ENCODE assay signal across 8 cellular contexts in the genomic region with DNA sequence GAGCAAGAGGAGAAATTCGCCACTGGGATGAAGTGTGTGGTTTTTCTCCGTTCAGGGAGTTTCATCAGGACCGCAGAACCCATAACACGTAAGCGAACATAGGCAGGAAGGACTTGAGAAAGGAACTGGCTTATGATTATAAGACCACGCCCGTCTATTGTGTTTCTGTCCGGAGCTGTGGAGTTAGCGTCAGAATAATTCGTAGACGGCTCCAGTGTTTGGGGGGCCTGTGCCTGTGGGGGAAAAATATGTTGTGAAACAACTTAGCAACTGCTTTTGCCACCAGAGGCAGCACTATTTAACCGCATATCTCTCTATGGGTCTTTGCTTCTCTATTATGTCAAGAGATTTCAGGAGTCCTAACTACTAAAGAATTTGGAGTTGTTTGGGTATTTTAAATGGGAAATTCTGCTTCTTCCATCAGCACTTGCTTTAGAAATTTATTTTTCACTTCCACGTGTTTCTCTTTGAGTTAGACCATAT. TPM values are rescaled to one million over a fixed set of nuclear protein-coding genes. Genes with fewer than 3 reads are reported as not detected.
DNase-seq lines count a peak whose midpoint lies in the region; ATAC-seq, FAIRE-seq and TF ChIP-seq lines count a peak whose summit lies in the region.

No MANE protein-coding gene starts in this region.

- no peak for DNase-seq in caudate nucleus (lab: John Stamatoyannopoulos, UW)
- no peak for DNase-seq in kidney
- DNase-seq in stimulated activated effector memory CD8-positive, alpha-beta T cell treated with anti-CD3 and anti-CD28 coated beads, Interleukin-12 subunit alpha, Interleukin-12 subunit beta, amount 100 ng/mL, for 72 hours (ENCODE audit: low spot score in 2 of 2), result no peak
- no peak for DNase-seq in H54 (ENCODE audit: insufficient read length, low spot score)
- no peak for DNase-seq in occipital lobe (lab: John Stamatoyannopoulos, UW)

- no peak overlapping the region for H3K4me3 ChIP-seq in kidney (ENCODE audit: low read length in 2 of 2)

- no peak overlapping the region for H3K27ac Mint-ChIP-seq in stimulated activated effector memory CD8-positive, alpha-beta T cell treated with anti-CD3 and anti-CD28 coated beads, Interleukin-12 subunit alpha, Interleukin-12 subunit beta, amount 100 ng/mL, for 72 hours

- FAIRE-seq in kidney (lab: Jason Lieb, UNC), result no peak
- no peak for FAIRE-seq in H54 (lab: Jason Lieb, UNC)

- ATAC-seq in HG03159 (IDR thresholded peaks at IDR 0.05; ENCODE audit: unreplicated experiment) (peak; percentile 31), HG02763 (IDR thresholded peaks at IDR 0.05; ENCODE audit: unreplicated experiment) (no peak), GM21367 (IDR thresholded peaks at IDR 0.05; ENCODE audit: unreplicated experiment) (no peak)
- peak; percentile 8 for ATAC-seq in stimulated activated effector memory CD8-positive, alpha-beta T cell treated with anti-CD3 and anti-CD28 coated beads, Interleukin-12 subunit alpha, Interleukin-12 subunit beta, amount 100 ng/mL, for 72 hours

- H3K4me1 Mint-ChIP-seq in stimulated activated effector memory CD8-positive, alpha-beta T cell treated with anti-CD3 and anti-CD28 coated beads, Interleukin-12 subunit alpha, Interleukin-12 subunit beta, amount 100 ng/mL, for 72 hours, result no peaks in the 10 kb centered on the region

- intact Hi-C loops in kidney (cut with DNase I), result no loop called here

- H3K9ac ChIP-seq in kidney (ENCODE audit: low read length in 2 of 2), result no peak overlapping the region

- H3K4me3 Mint-ChIP-seq in stimulated activated effector memory CD8-positive, alpha-beta T cell treated with anti-CD3 and anti-CD28 coated beads, Interleukin-12 subunit alpha, Interleukin-12 subunit beta, amount 100 ng/mL, for 72 hours, result peak overlapping the region; percentile 23

- peaks cover 6% of the 10 kb centered on the region for H3K9me3 Mint-ChIP-seq in stimulated activated effector memory CD8-positive, alpha-beta T cell treated with anti-CD3 and anti-CD28 coated beads, Interleukin-12 subunit alpha, Interleukin-12 subunit beta, amount 100 ng/mL, for 72 hours

- no peaks in the 10 kb centered on the region for H3K4me1 ChIP-seq in kidney (ENCODE audit: control insufficient read depth in 1 of 2, insufficient read depth in 1 of 2, low read depth in 1 of 2, low read length in 2 of 2)

- H3K27ac ChIP-seq in caudate nucleus (ENCODE audit: low read depth, low read length) (peak overlapping the region; percentile 52), kidney (ENCODE audit: low read depth in 2 of 2, low read length in 2 of 2) (peak overlapping the region; percentile 67 to 83)

- no peak for TF ChIP-seq CTCF in kidney (IDR thresholded peaks at IDR 0.05; ENCODE audit: borderline replicate concordance, extremely low read depth, insufficient read depth)

- H3K9me3 ChIP-seq in kidney (ENCODE audit: control insufficient read depth in 1 of 2, low read length in 2 of 2), result peaks cover 0 to 1% of the 10 kb centered on the region in 2 donors

- no peaks in the 10 kb centered on the region for H3K36me3 Mint-ChIP-seq in stimulated activated effector memory CD8-positive, alpha-beta T cell treated with anti-CD3 and anti-CD28 coated beads, Interleukin-12 subunit alpha, Interleukin-12 subunit beta, amount 100 ng/mL, for 72 hours

- H3K36me3 ChIP-seq in kidney (ENCODE audit: control insufficient read depth in 1 of 2, insufficient read depth in 2 of 2, low read length in 2 of 2), result no peaks in the 10 kb centered on the region

- no peak for TF ChIP-seq POLR2A in H54 (IDR thresholded peaks at IDR 0.05; ENCODE audit: low read depth, low read length)

RNA-seq across cellular contexts. Expression of a gene that starts 0.5 kb away (rescaled TPM):
- total RNA-seq in kidney (37.6 TPM), occipital lobe (4.5 TPM)
- polyA plus RNA-seq in kidney (ENCODE audit: insufficient read depth, low read depth, low replicate concordance), result 22.4 TPM

RNA-seq across cellular contexts. Expression of a gene that starts 48.7 kb away (rescaled TPM):
- total RNA-seq in kidney (4.0 TPM), occipital lobe (14.8 TPM)
- polyA plus RNA-seq in kidney (ENCODE audit: insufficient read depth, low read depth, low replicate concordance), result 1.3 TPM

Comparison
In these comparisons a context has a peak if more than half of its experiments do, and no peak if none do; other contexts are left out.
1. ATAC-seq: peak in HG03159 (single experiment) and stimulated activated effector memory CD8-positive, alpha-beta T cell treated with anti-CD3 and anti-CD28 coated beads, Interleukin-12 subunit alpha, Interleukin-12 subunit beta, amount 100 ng/mL, for 72 hours (single experiment); none in HG02763 (single experiment) and GM21367 (single experiment).